ENCODE assay signal across 1 cellular context in the genomic region with DNA sequence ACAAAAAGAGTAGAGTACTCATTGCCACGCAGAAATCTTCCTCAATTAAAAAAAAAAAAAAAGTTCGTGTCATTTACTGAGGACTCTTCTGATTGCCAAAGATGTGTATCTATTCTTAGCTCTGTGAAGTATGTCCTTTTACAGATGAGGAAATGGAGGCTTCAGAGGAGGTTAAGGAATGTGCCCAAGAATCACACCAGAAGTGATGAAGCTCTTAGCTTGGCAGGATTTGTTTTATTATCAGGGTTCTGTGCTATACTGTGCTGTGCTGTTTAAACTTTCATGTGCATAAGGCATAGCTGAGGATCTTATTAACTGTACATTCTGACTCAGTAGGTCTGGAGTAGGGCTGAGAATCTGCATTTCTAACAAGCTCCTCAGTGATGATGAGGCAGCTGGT.
TF ChIP-seq lines count a peak whose summit lies in the region.

No MANE protein-coding gene starts in this region.

TF ChIP-seq in H1, 55 proteins besides CTCF, POLR2A, EP300 and RAD21 (continued from another document):
- TF ChIP-seq, protein P1, sequence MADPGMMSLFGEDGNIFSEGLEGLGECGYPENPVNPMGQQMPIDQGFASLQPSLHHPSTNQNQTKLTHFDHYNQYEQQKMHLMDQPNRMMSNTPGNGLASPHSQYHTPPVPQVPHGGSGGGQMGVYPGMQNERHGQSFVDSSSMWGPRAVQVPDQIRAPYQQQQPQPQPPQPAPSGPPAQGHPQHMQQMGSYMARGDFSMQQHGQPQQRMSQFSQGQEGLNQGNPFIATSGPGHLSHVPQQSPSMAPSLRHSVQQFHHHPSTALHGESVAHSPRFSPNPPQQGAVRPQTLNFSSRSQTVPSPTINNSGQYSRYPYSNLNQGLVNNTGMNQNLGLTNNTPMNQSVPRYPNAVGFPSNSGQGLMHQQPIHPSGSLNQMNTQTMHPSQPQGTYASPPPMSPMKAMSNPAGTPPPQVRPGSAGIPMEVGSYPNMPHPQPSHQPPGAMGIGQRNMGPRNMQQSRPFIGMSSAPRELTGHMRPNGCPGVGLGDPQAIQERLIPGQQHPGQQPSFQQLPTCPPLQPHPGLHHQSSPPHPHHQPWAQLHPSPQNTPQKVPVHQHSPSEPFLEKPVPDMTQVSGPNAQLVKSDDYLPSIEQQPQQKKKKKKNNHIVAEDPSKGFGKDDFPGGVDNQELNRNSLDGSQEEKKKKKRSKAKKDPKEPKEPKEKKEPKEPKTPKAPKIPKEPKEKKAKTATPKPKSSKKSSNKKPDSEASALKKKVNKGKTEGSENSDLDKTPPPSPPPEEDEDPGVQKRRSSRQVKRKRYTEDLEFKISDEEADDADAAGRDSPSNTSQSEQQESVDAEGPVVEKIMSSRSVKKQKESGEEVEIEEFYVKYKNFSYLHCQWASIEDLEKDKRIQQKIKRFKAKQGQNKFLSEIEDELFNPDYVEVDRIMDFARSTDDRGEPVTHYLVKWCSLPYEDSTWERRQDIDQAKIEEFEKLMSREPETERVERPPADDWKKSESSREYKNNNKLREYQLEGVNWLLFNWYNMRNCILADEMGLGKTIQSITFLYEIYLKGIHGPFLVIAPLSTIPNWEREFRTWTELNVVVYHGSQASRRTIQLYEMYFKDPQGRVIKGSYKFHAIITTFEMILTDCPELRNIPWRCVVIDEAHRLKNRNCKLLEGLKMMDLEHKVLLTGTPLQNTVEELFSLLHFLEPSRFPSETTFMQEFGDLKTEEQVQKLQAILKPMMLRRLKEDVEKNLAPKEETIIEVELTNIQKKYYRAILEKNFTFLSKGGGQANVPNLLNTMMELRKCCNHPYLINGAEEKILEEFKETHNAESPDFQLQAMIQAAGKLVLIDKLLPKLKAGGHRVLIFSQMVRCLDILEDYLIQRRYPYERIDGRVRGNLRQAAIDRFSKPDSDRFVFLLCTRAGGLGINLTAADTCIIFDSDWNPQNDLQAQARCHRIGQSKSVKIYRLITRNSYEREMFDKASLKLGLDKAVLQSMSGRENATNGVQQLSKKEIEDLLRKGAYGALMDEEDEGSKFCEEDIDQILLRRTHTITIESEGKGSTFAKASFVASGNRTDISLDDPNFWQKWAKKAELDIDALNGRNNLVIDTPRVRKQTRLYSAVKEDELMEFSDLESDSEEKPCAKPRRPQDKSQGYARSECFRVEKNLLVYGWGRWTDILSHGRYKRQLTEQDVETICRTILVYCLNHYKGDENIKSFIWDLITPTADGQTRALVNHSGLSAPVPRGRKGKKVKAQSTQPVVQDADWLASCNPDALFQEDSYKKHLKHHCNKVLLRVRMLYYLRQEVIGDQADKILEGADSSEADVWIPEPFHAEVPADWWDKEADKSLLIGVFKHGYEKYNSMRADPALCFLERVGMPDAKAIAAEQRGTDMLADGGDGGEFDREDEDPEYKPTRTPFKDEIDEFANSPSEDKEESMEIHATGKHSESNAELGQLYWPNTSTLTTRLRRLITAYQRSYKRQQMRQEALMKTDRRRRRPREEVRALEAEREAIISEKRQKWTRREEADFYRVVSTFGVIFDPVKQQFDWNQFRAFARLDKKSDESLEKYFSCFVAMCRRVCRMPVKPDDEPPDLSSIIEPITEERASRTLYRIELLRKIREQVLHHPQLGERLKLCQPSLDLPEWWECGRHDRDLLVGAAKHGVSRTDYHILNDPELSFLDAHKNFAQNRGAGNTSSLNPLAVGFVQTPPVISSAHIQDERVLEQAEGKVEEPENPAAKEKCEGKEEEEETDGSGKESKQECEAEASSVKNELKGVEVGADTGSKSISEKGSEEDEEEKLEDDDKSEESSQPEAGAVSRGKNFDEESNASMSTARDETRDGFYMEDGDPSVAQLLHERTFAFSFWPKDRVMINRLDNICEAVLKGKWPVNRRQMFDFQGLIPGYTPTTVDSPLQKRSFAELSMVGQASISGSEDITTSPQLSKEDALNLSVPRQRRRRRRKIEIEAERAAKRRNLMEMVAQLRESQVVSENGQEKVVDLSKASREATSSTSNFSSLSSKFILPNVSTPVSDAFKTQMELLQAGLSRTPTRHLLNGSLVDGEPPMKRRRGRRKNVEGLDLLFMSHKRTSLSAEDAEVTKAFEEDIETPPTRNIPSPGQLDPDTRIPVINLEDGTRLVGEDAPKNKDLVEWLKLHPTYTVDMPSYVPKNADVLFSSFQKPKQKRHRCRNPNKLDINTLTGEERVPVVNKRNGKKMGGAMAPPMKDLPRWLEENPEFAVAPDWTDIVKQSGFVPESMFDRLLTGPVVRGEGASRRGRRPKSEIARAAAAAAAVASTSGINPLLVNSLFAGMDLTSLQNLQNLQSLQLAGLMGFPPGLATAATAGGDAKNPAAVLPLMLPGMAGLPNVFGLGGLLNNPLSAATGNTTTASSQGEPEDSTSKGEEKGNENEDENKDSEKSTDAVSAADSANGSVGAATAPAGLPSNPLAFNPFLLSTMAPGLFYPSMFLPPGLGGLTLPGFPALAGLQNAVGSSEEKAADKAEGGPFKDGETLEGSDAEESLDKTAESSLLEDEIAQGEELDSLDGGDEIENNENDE (IDR thresholded peaks at IDR 0.05; ENCODE audit: insufficient replicate concordance, low read length), result no peak
- TF ChIP-seq YY1 (IDR thresholded peaks at IDR 0.05; ENCODE audit: low read depth, low read length) (no peak), PHF8 (conservative IDR thresholded peaks at IDR 0.05; ENCODE audit: low read depth, low read length) (no peak)
